Comparison of ENCODE assay signal across 11 cellular contexts in genomic region chr2:238243496-238244076, GRCh38. TPM values are rescaled to one million over a fixed set of nuclear protein-coding genes. Genes with fewer than 3 reads are reported as not detected.
DNase-seq lines count a peak whose midpoint lies in the region; ATAC-seq and TF ChIP-seq lines count a peak whose summit lies in the region.
"Had no signal": no experiment of that assay in that cellular context is flagged by ENCODE, and none has a peak within 500 bp of the region (broad histone marks: within the 10 kb centered on the region; RNA-seq: fewer than 3 reads in every experiment).

No MANE protein-coding gene starts in this region.

- H3K4me1 ChIP-seq in mucosa of rectum (ENCODE audit: control insufficient read depth in 2 of 2, insufficient read depth in 2 of 2, low read length in 2 of 2) (peaks cover 16 to 28% of the 10 kb centered on the region in 2 donors), vagina (peaks cover 14% of the 10 kb centered on the region)

- peaks cover 5% of the 10 kb centered on the region for H3K36me3 Mint-ChIP-seq in activated CD8-positive, alpha-beta memory T cell treated with anti-CD3 and anti-CD28 coated beads, Interleukin-2, amount 10 ng/mL, durations not matched to agents 7 days and 5 days
- H3K36me3 Mint-ChIP-seq: natural killer cell treated with Interleukin-12 subunit alpha and Interleukin-12 subunit beta and Interleukin-15 and Interleukin-18, amount 100 ng/mL, for 72 hours had no signal

- no peak overlapping the region for H3K4me3 ChIP-seq in astrocyte of the spinal cord (ENCODE audit: low read depth, low read length)
- H3K4me3 ChIP-seq in mucosa of rectum (ENCODE audit: low read length in 2 of 2) = no peak overlapping the region
- no peak overlapping the region for H3K4me3 ChIP-seq in vagina
- H3K4me3 ChIP-seq in MG63 = no peak overlapping the region

- no peak for ATAC-seq in activated CD8-positive, alpha-beta memory T cell treated with anti-CD3 and anti-CD28 coated beads, Interleukin-2, amount 10 ng/mL, durations not matched to agents 7 days and 5 days
- no peak for ATAC-seq in GM21786 (IDR thresholded peaks at IDR 0.05; ENCODE audit: unreplicated experiment)
- ATAC-seq in GM18868 (IDR thresholded peaks at IDR 0.05; ENCODE audit: unreplicated experiment) = no peak
- ATAC-seq: natural killer cell treated with Interleukin-12 subunit alpha and Interleukin-12 subunit beta and Interleukin-15 and Interleukin-18, amount 100 ng/mL, for 72 hours had no signal

- CTCF ChIA-PET in activated CD8-positive, alpha-beta memory T cell treated with anti-CD3 and anti-CD28 coated beads, Interleukin-2, amount 10 ng/mL, durations not matched to agents 7 days and 5 days (lab: Charles Lee) = no interaction called here

- peaks cover 2% of the 10 kb centered on the region for H3K4me1 Mint-ChIP-seq in activated CD8-positive, alpha-beta memory T cell treated with anti-CD3 and anti-CD28 coated beads, Interleukin-2, amount 10 ng/mL, durations not matched to agents 7 days and 5 days

- H3K27me3 Mint-ChIP-seq in activated CD8-positive, alpha-beta memory T cell treated with anti-CD3 and anti-CD28 coated beads, Interleukin-2, amount 10 ng/mL, durations not matched to agents 7 days and 5 days = peaks cover 17% of the 10 kb centered on the region
- H3K27me3 Mint-ChIP-seq: natural killer cell treated with Interleukin-12 subunit alpha and Interleukin-12 subunit beta and Interleukin-15 and Interleukin-18, amount 100 ng/mL, for 72 hours had no signal

- peak; percentile 43 for TF ChIP-seq CTCF in astrocyte of the spinal cord (IDR thresholded peaks at IDR 0.05; ENCODE audit: low read depth, low read length)
- no peak for TF ChIP-seq CTCF in vagina (IDR thresholded peaks at IDR 0.05)

- H3K36me3 ChIP-seq in mucosa of rectum (ENCODE audit: control insufficient read depth in 2 of 2, insufficient read depth in 2 of 2, low read length in 2 of 2) (peaks cover 32 to 35% of the 10 kb centered on the region in 2 donors), vagina (peaks cover 0 to 17% of the 10 kb centered on the region in 2 donors), MG63 (no peaks in the 10 kb centered on the region)

- H3K27me3 ChIP-seq in mucosa of rectum (ENCODE audit: control insufficient read depth in 2 of 2, insufficient read depth in 2 of 2, low read length in 2 of 2) (no peaks in the 10 kb centered on the region), vagina (no peaks in the 10 kb centered on the region), MG63 (no peaks in the 10 kb centered on the region)

- no peak overlapping the region for H3K27ac Mint-ChIP-seq in activated CD8-positive, alpha-beta memory T cell treated with anti-CD3 and anti-CD28 coated beads, Interleukin-2, amount 10 ng/mL, durations not matched to agents 7 days and 5 days
- H3K27ac Mint-ChIP-seq: activated CD4-positive, alpha-beta memory T cell treated with anti-CD3 and anti-CD28 coated beads, Interleukin-2, amount 10 ng/mL, durations not matched to agents 7 days and 5 days; natural killer cell treated with Interleukin-12 subunit alpha and Interleukin-12 subunit beta and Interleukin-15 and Interleukin-18, amount 100 ng/mL, for 72 hours had no signal

- H3K27ac ChIP-seq in mucosa of rectum (ENCODE audit: low read depth in 2 of 2, low read length in 2 of 2) = peak overlapping the region; percentile 31 to 74
- peak overlapping the region; percentile 20 for H3K27ac ChIP-seq in vagina

- H3K9me3 ChIP-seq in mucosa of rectum (ENCODE audit: control insufficient read depth in 2 of 2, low read length in 2 of 2) (no peaks in the 10 kb centered on the region), vagina (no peaks in the 10 kb centered on the region), MG63 (no peaks in the 10 kb centered on the region)

- no peak for TF ChIP-seq POLR2A in vagina (IDR thresholded peaks at IDR 0.05)

- H3K4me3 Mint-ChIP-seq in activated CD8-positive, alpha-beta memory T cell treated with anti-CD3 and anti-CD28 coated beads, Interleukin-2, amount 10 ng/mL, durations not matched to agents 7 days and 5 days = no peak overlapping the region
- H3K4me3 Mint-ChIP-seq: activated CD4-positive, alpha-beta memory T cell treated with anti-CD3 and anti-CD28 coated beads, Interleukin-2, amount 10 ng/mL, durations not matched to agents 7 days and 5 days; natural killer cell treated with Interleukin-12 subunit alpha and Interleukin-12 subunit beta and Interleukin-15 and Interleukin-18, amount 100 ng/mL, for 72 hours had no signal

- in situ Hi-C loops in astrocyte of the spinal cord (cut with HindIII; ENCODE audit: low sequenced_read_pairs) = no loop called here

- no peaks in the 10 kb centered on the region for H3K9me3 Mint-ChIP-seq in activated CD8-positive, alpha-beta memory T cell treated with anti-CD3 and anti-CD28 coated beads, Interleukin-2, amount 10 ng/mL, durations not matched to agents 7 days and 5 days (ENCODE audit: low read depth)
- H3K9me3 Mint-ChIP-seq: activated CD4-positive, alpha-beta memory T cell treated with anti-CD3 and anti-CD28 coated beads, Interleukin-2, amount 10 ng/mL, durations not matched to agents 7 days and 5 days; natural killer cell treated with Interleukin-12 subunit alpha and Interleukin-12 subunit beta and Interleukin-15 and Interleukin-18, amount 100 ng/mL, for 72 hours had no signal

- peak; percentile 11 for DNase-seq in activated CD8-positive, alpha-beta memory T cell treated with anti-CD3 and anti-CD28 coated beads, Interleukin-2, amount 50 U/mL, for 4 hours
- no peak for DNase-seq in activated CD8-positive, alpha-beta memory T cell treated with anti-CD3 and anti-CD28 coated beads, Interleukin-2, amount 10 ng/mL, durations not matched to agents 7 days and 5 days
- no peak for DNase-seq in astrocyte of the spinal cord (ENCODE audit: low read depth, low spot score)
- DNase-seq in vagina (ENCODE audit: extremely low spot score in 2 of 2) = no peak
- no peak for DNase-seq in MG63
- DNase-seq: activated CD4-positive, alpha-beta memory T cell treated with anti-CD3 and anti-CD28 coated beads, Interleukin-2, amount 10 ng/mL, durations not matched to agents 7 days and 5 days; central memory CD4-positive, alpha-beta T cell had no signal

- intact Hi-C loops in vagina (cut with DNase I) = loop anchor here (10.0 kb wide), 1 partner anchor 179 kb away; the partner anchor contains the start of gene SCLY

- no peak overlapping the region for H3K9ac ChIP-seq in mucosa of rectum (ENCODE audit: low read depth in 1 of 2, low read length in 2 of 2)

RNA-seq across cellular contexts. Expression of gene HES6, which starts 3.7 kb away (rescaled TPM):
- total RNA-seq in activated CD8-positive, alpha-beta memory T cell treated with anti-CD3 and anti-CD28 coated beads, Interleukin-2, amount 10 ng/mL, durations not matched to agents 7 days and 5 days = 1 to 10 TPM; 3.0 to 4.0 TPM
- total RNA-seq in vagina = 8.6 TPM
- total RNA-seq in MG63 (2014; rRNA removed; shearing (Covaris generic); ENCODE audit: low replicate concordance) = 23.5 and 30.4 TPM in 2 replicates

RNA-seq across cellular contexts. Expression of gene ILKAP, which starts 40.1 kb away (rescaled TPM):
- total RNA-seq in activated CD8-positive, alpha-beta memory T cell treated with anti-CD3 and anti-CD28 coated beads, Interleukin-2, amount 10 ng/mL, durations not matched to agents 7 days and 5 days = 10 to 100 TPM; 52.6 to 61.7 TPM
- 62.6 TPM for total RNA-seq in vagina
- 59.6 and 69.4 TPM in 2 replicates for total RNA-seq in MG63 (2014; rRNA removed; shearing (Covaris generic); ENCODE audit: low replicate concordance)

RNA-seq across cellular contexts. Expression of gene PER2, which starts 44.8 kb away (rescaled TPM):
- 10 to 100 TPM in 1 of 2 experiments, 1 to 10 TPM in 1; 9.1 to 11.5 TPM for total RNA-seq in activated CD8-positive, alpha-beta memory T cell treated with anti-CD3 and anti-CD28 coated beads, Interleukin-2, amount 10 ng/mL, durations not matched to agents 7 days and 5 days
- 21.1 TPM for total RNA-seq in vagina
- 0.54 and 0.72 TPM in 2 replicates for total RNA-seq in MG63 (2014; rRNA removed; shearing (Covaris generic); ENCODE audit: low replicate concordance)
